1 cellular context compared by ENCODE assay signal in genomic region chr16:78425957-78426590, GRCh38.
TF ChIP-seq lines count a peak whose summit lies in the region.

No MANE protein-coding gene starts in this region.

TF ChIP-seq in SK-N-SH treated with all-trans-retinoic acid at 6 μM for 48 hours, 23 proteins besides CTCF, POLR2A, EP300 and RAD21 (continued from another document):
- TF ChIP-seq RARB (CRISPR knock-in tag; IDR thresholded peaks at IDR 0.05), result no peak
- no peak for TF ChIP-seq POU6F1 (CRISPR knock-in tag; IDR thresholded peaks at IDR 0.05; ENCODE audit: borderline replicate concordance, low read depth)
- TF ChIP-seq SNAI2 (CRISPR knock-in tag; IDR thresholded peaks at IDR 0.05), result no peak
- TF ChIP-seq TCF4 (CRISPR knock-in tag; IDR thresholded peaks at IDR 0.05; ENCODE audit: borderline replicate concordance), result no peak
- TF ChIP-seq, protein P1, sequence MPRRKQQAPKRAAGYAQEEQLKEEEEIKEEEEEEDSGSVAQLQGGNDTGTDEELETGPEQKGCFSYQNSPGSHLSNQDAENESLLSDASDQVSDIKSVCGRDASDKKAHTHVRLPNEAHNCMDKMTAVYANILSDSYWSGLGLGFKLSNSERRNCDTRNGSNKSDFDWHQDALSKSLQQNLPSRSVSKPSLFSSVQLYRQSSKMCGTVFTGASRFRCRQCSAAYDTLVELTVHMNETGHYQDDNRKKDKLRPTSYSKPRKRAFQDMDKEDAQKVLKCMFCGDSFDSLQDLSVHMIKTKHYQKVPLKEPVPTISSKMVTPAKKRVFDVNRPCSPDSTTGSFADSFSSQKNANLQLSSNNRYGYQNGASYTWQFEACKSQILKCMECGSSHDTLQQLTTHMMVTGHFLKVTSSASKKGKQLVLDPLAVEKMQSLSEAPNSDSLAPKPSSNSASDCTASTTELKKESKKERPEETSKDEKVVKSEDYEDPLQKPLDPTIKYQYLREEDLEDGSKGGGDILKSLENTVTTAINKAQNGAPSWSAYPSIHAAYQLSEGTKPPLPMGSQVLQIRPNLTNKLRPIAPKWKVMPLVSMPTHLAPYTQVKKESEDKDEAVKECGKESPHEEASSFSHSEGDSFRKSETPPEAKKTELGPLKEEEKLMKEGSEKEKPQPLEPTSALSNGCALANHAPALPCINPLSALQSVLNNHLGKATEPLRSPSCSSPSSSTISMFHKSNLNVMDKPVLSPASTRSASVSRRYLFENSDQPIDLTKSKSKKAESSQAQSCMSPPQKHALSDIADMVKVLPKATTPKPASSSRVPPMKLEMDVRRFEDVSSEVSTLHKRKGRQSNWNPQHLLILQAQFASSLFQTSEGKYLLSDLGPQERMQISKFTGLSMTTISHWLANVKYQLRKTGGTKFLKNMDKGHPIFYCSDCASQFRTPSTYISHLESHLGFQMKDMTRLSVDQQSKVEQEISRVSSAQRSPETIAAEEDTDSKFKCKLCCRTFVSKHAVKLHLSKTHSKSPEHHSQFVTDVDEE (CRISPR knock-in tag; IDR thresholded peaks at IDR 0.05), result no peak
- no peak for TF ChIP-seq ZFP3 (CRISPR knock-in tag; IDR thresholded peaks at IDR 0.05)
- no peak for TF ChIP-seq ZC3H10 (CRISPR knock-in tag; IDR thresholded peaks at IDR 0.05)
- TF ChIP-seq ARNTL (CRISPR knock-in tag; IDR thresholded peaks at IDR 0.05; ENCODE audit: borderline replicate concordance, low read depth), result no peak
TF ChIP-seq in SK-N-SH treated with all-trans-retinoic acid at 6 μM for 48 hours: peak in this region for 0.
